In the genomic region with DNA sequence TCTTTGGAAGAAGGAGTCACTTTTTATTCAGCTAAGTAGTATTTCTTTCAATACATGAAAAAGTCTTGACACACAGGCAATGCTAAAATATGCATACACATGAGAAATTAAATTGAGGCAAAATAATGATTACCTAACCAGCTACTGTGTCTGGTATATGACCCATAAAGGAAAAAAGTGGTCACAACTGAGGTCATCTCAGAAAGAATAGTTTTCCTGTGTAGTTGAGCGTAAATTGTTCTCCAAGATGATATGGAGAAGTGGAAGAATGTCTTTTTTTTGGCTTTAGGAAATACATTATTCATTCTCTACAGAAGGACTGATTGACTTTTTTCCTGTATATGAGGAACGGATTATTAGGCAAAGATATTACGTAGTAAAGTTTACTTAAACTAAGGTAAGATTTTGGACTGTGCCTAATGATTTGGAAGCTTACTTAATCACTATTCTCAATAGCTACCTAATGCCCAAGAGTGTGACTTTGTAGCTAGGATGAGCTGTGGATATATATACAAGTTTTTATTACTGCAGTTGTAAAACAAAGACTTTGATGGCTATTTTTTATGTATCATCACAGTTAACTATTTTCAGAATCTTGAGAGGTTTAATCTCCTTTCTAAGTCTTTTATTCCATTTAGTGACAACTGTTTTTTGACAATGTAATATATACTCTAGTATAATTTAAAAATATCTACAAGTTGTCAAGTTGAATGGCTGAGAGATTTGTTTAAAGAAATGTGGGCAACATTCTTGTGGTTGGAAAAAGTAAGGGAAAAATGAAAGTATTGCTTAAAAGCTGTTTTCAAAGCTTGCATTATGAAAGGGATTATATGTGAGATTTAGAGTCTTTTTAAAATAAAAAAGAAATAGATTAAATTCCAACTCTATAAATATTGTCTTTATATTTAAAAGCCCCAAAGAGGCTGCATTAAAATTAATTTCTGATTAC, we compare ENCODE assay signal across 20 cellular contexts.
A peak's percentile ranks its signal among the peaks of the same experiment; 100 is the strongest.
DNase-seq lines count a peak whose midpoint lies in the region; ATAC-seq and TF ChIP-seq lines count a peak whose summit lies in the region.
"Had no signal": no experiment of that assay in that cellular context is flagged by ENCODE, and none has a peak within 500 bp of the region (broad histone marks: within the 10 kb centered on the region; RNA-seq: fewer than 3 reads in every experiment).

No MANE protein-coding gene starts in this region.

- H3K4me1 ChIP-seq in GM23248 (ENCODE audit: insufficient read depth) (peaks cover 41% of the 10 kb centered on the region), psoas muscle (peaks cover 24% of the 10 kb centered on the region)

- no peaks in the 10 kb centered on the region for H3K9me3 Mint-ChIP-seq in natural killer cell
- H3K9me3 Mint-ChIP-seq: effector memory CD8-positive, alpha-beta T cell had no signal

- H3K27me3 ChIP-seq in GM23248 (replicated peaks; ENCODE audit: insufficient read depth) (no peaks in the 10 kb centered on the region), psoas muscle (ENCODE audit: insufficient read depth in 3 of 3, low read length in 2 of 3) (no peaks in the 10 kb centered on the region)
- H3K27me3 ChIP-seq: body of pancreas, upper lobe of left lung had no signal

- H3K36me3 ChIP-seq in GM23248 (ENCODE audit: low read depth) (peaks cover 12% of the 10 kb centered on the region; the same call in 1 of the 2 replicates), psoas muscle (ENCODE audit: insufficient read depth in 1 of 2, low read depth in 1 of 2) (peaks cover 0 to 16% of the 10 kb centered on the region in 2 donors)
- H3K36me3 ChIP-seq: upper lobe of left lung had no signal

- in situ Hi-C loops in GM23248 (cut with MboI), result no loop called here

- H3K27ac Mint-ChIP-seq in natural killer cell, result no peak overlapping the region
- H3K27ac Mint-ChIP-seq: B cell; effector memory CD8-positive, alpha-beta T cell; WTC11 had no signal

- H3K9me3 ChIP-seq in GM23248 (ENCODE audit: low read depth) (no peaks in the 10 kb centered on the region), psoas muscle (no peaks in the 10 kb centered on the region)
- H3K9me3 ChIP-seq: body of pancreas, upper lobe of left lung had no signal

- H3K4me1 Mint-ChIP-seq in natural killer cell, result peaks cover 21% of the 10 kb centered on the region in 2 donors
- H3K4me1 Mint-ChIP-seq: B cell had no signal

- TF ChIP-seq CTCF in fibroblast of the aortic adventitia (IDR thresholded peaks at IDR 0.05; ENCODE audit: insufficient read depth, low read length) (no peak), psoas muscle (IDR thresholded peaks at IDR 0.05) (no peak), GM10266 (IDR thresholded peaks at IDR 0.05; ENCODE audit: control insufficient read depth, insufficient read depth, low read depth, missing control alignments) (no peak), natural killer cell (IDR thresholded peaks at IDR 0.05) (no peak)

- WGBS in GM23248 (ENCODE audit: low coverage in 1 of 2, low lambda C conversion rate in 2 of 2, missing lambda C conversion rate in 2 of 2), 2 experiments, result 96 to 99% methylated on average over 3 of the region's 3 CpGs
- WGBS in psoas muscle, 3 donors, result 80 to 90% (median 90%) methylated on average over 3 of the region's 3 CpGs

- no peak overlapping the region for H2AFZ ChIP-seq in GM23248
- H2AFZ ChIP-seq: PC-9 had no signal

- DNase-seq in GM23248 (peak; percentile 51), amniotic epithelial cell (ENCODE audit: low read depth) (peak; percentile 84), fibroblast of the aortic adventitia (ENCODE audit: low read depth) (peak; percentile 74), psoas muscle (no peak), GM10266 (ENCODE audit: extremely low spot score) (no peak), natural killer cell (no peak), substantia nigra (lab: John Stamatoyannopoulos, UW) (no peak), mesenteric fat pad (ENCODE audit: low spot score) (no peak)
- DNase-seq: activated gamma-delta T cell treated with Interleukin-2 at 50 U/mL for 16 hours; body of pancreas; DMS153; effector memory CD8-positive, alpha-beta T cell; GOT3; NCI-H2107; PC-9; stimulated activated CD4-positive, alpha-beta T cell treated with anti-CD3 and anti-CD28 coated beads, Interleukin-2, amount 100 ng/mL, for 48 hours; SW 1271; upper lobe of left lung had no signal

- H3K4me3 ChIP-seq in GM23248 (no peak overlapping the region), fibroblast of the aortic adventitia (ENCODE audit: low read depth, low read length) (no peak overlapping the region), psoas muscle (no peak overlapping the region)
- H3K4me3 ChIP-seq: body of pancreas, PC-9, upper lobe of left lung had no signal

- no peaks in the 10 kb centered on the region for H3K27me3 Mint-ChIP-seq in natural killer cell (ENCODE audit: low read depth in 2 of 2)
- H3K27me3 Mint-ChIP-seq: B cell; effector memory CD8-positive, alpha-beta T cell had no signal

- ATAC-seq in psoas muscle (no peak), natural killer cell (no peak)
- ATAC-seq: body of pancreas; effector memory CD8-positive, alpha-beta T cell; WTC11 had no signal

- 0 out of 2 replicates have a peak, but pooled peaks cover 3% of the 10 kb centered on the region for H4K20me1 ChIP-seq in GM23248 (ENCODE audit: insufficient read depth)

- no peak overlapping the region for H3K4me3 Mint-ChIP-seq in natural killer cell
- H3K4me3 Mint-ChIP-seq: B cell; effector memory CD8-positive, alpha-beta T cell; WTC11 had no signal

- peaks cover 83% of the 10 kb centered on the region for H3K79me2 ChIP-seq in GM23248 (ENCODE audit: insufficient read depth)

- no peak overlapping the region for H3K9ac ChIP-seq in GM23248

- no peaks in the 10 kb centered on the region for H3K36me3 Mint-ChIP-seq in natural killer cell
- H3K36me3 Mint-ChIP-seq: WTC11 had no signal

- H3K9me2 ChIP-seq in GM23248 (ENCODE audit: insufficient read depth), result no peaks in the 10 kb centered on the region

- peaks cover 46% of the 10 kb centered on the region for H3F3A ChIP-seq in GM23248 (ENCODE audit: insufficient read depth)

- H3K4me2 ChIP-seq in GM23248 (ENCODE audit: unreplicated experiment), result peak overlapping the region; percentile 29
- H3K4me2 ChIP-seq: PC-9 had no signal

- intact Hi-C loops in psoas muscle (cut with DNase I), result no loop called here
- intact Hi-C loops in natural killer cell (cut with micrococcal nuclease), result no loop called here

- H3K27ac ChIP-seq in GM23248, result no peak overlapping the region
- peak overlapping the region; percentile 83 for H3K27ac ChIP-seq in psoas muscle
- no peak overlapping the region for H3K27ac ChIP-seq in substantia nigra (ENCODE audit: low read depth, low read length, poor library complexity, severe bottlenecking)
- H3K27ac ChIP-seq: body of pancreas, PC-9, upper lobe of left lung had no signal

Comparison
In these comparisons a context has a peak if more than half of its experiments do, and no peak if none do; other contexts are left out.
1. DNase-seq: peak in GM23248 (single experiment), amniotic epithelial cell (single experiment) and fibroblast of the aortic adventitia (single experiment); none in psoas muscle (0 of 2), GM10266 (single experiment), natural killer cell (single experiment), substantia nigra (0 of 49) and mesenteric fat pad (single experiment).